In the genomic region with DNA sequence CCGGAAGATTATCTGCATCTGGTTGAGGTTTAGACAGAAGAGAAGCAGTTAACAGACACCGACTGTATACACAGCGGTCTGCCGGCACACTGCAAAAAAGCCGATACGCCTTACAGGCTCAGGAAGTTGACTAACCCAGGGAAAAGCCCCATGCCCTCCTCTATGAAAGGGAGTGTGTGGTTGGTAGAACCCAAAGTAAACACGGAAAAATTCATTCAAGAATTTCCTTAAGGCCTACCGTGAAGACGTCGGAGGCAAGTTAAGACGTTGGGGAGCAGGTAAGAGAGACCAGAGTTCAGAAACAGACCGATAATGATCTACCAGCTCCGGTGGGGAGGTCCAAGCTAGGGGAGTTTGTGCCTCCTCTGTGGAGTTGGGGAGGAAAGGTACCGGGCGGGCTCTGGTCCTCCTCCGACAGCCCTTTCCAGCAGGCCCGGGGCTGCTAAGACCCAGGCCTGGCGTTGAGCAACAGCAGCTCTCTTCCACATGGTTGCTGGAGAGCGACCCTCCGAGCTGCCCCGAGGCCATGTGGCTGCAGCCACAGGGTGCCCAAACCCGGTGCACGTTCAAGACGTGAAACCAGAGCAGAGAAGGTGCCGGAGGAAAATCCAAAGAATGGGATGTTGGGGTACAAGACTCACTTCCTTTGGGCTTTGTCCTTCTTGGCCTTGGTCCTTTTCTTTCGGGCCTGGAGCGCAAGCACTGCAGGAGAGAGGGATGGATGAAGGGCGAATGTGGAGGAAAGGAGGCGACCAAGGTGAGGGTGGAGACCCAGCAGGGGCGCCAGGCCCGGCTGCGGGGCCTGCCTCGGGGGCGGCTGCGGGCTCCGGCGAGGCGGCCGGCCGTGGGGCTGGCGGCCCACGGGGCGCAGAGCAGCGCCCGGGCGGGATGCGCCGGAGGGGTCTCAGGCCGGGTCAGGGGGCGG, we compare ENCODE assay signal across 8 cellular contexts. TPM values are rescaled to one million over a fixed set of nuclear protein-coding genes. Genes with fewer than 3 reads are reported as not detected.
DNase-seq lines count a peak whose midpoint lies in the region; ATAC-seq and TF ChIP-seq lines count a peak whose summit lies in the region.

No MANE protein-coding gene starts in this region.

- TF ChIP-seq CTCF in coronary artery (IDR thresholded peaks at IDR 0.05) (no peak), lower leg skin (IDR thresholded peaks at IDR 0.05) (no peak)

- DNase-seq in EH (ENCODE audit: low read depth) (peak; percentile 65), coronary artery (ENCODE audit: low spot score) (no peak), lower leg skin (ENCODE audit: low spot score in 2 of 2) (no peak), NCI-H187 treated with DMSO at 0.1 percent for 48 hours (lab: John Stamatoyannopoulos, UW) (no peak)
- peak; percentile 37 for DNase-seq in Jurkat, Clone E6-1 (ENCODE audit: low read depth, low spot score)
- peak; percentile 24 to 55 (median 36) for DNase-seq in stimulated activated CD4-positive, alpha-beta T cell treated with anti-CD3 and anti-CD28 coated beads, TNF-alpha, amount 100 ng/mL, for 24 hours (ENCODE audit: low read depth in 3 of 3)

- WGBS in lower leg skin, 2 donors = 1% methylated on average over 40 to 46 of the region's 50 CpGs

- ATAC-seq in GM21528 (IDR thresholded peaks at IDR 0.05; ENCODE audit: low FRiP score, unreplicated experiment) = peak; percentile 28
- peak; percentile 66 to 71 for ATAC-seq in activated CD4-positive, CD25-positive, alpha-beta regulatory T cell treated with anti-CD3 and anti-CD28 coated beads, Interleukin-2, amount 50 U/mL, for 24 hours

- TF ChIP-seq POLR2A in lower leg skin (IDR thresholded peaks at IDR 0.05) = no peak

- peak overlapping the region; percentile 80 for H3K4me3 ChIP-seq in Jurkat, Clone E6-1 (ENCODE audit: low read length)
- H3K4me3 ChIP-seq in coronary artery (peak overlapping the region; percentile 97), lower leg skin (ENCODE audit: low read depth, poor library complexity, severe bottlenecking) (peak overlapping the region; percentile 56)

- H3K27ac ChIP-seq in coronary artery = peak overlapping the region; percentile 65 to 80

- intact Hi-C loops in lower leg skin (cut with DNase I; ENCODE audit: low total_unique reads) = no loop called here

RNA-seq across cellular contexts. Expression of gene SRPK1, which starts 0.8 kb away (rescaled TPM):
- polyA plus RNA-seq in Jurkat, Clone E6-1 (2012; ENCODE audit: insufficient read depth, insufficient read length) = 101 TPM
- total RNA-seq in lower leg skin = 100 to 1,000 TPM in 3 of 4 donors, 10 to 100 TPM in 1; 98.3 to 145 (median 111) TPM

Comparison
In these comparisons a context has a peak if more than half of its experiments do, and no peak if none do; other contexts are left out.
1. DNase-seq: peak in EH (single experiment), Jurkat, Clone E6-1 (single experiment) and stimulated activated CD4-positive, alpha-beta T cell treated with anti-CD3 and anti-CD28 coated beads, TNF-alpha, amount 100 ng/mL, for 24 hours (3 of 3); none in coronary artery (single experiment), lower leg skin (0 of 2) and NCI-H187 treated with DMSO at 0.1 percent for 48 hours (single experiment).
2. Peak in every context shown above with its lines, with median percentiles within 50 percentile points of each other: H3K4me3 ChIP-seq.